20 cellular contexts compared by ENCODE assay signal in genomic region chr11:30504468-30504867, GRCh38.
DNase-seq lines count a peak whose midpoint lies in the region; ATAC-seq, FAIRE-seq and TF ChIP-seq lines count a peak whose summit lies in the region.
"Had no signal": no experiment of that assay in that cellular context is flagged by ENCODE, and none has a peak within 500 bp of the region (broad histone marks: within the 10 kb centered on the region; RNA-seq: fewer than 3 reads in every experiment).

No MANE protein-coding gene starts in this region.

- no peak for TF ChIP-seq POLR2A in GM12878 (IDR thresholded peaks at IDR 0.05; ENCODE audit: low read depth, low read length)

- no peak for DNase-seq in GM12878 (ENCODE audit: low read depth, low spot score)
- DNase-seq in kidney tubule cell (ENCODE audit: low spot score) = peak; percentile 60
- peak; percentile 69 for DNase-seq in renal cortical epithelial cell (ENCODE audit: low read depth)
- no peak for DNase-seq in activated CD4-positive, alpha-beta memory T cell treated with anti-CD3 and anti-CD28 coated beads, Interleukin-2, amount 10 ng/mL, durations not matched to agents 7 days and 5 days
- no peak for DNase-seq in NCI-H1092 (lab: John Stamatoyannopoulos, UW)
- DNase-seq in RKO (ENCODE audit: low spot score) = no peak
- no peak for DNase-seq in activated CD4-positive, alpha-beta T cell treated with anti-CD3 and anti-CD28 coated beads for 36 hours
- DNase-seq: 8988T; CD8-positive, alpha-beta T cell; DND-41; Karpas-422; NCI-H1417 treated with DMSO at 0.1 percent for 48 hours; NCI-H187 treated with DMSO at 0.1 percent for 48 hours; NCI-H748 treated with DMSO at 0.1 percent for 48 hours; SJCRH30 had no signal

- H3K27ac ChIP-seq in GM12878 (ENCODE audit: control insufficient read depth, insufficient read depth) = no peak overlapping the region
- H3K27ac ChIP-seq: BLaER1 treated with 17β-estradiol and CSF1 and Interleukin-3, amounts not matched to agents 10 nM and 100 nM; SJCRH30 had no signal

- no peaks in the 10 kb centered on the region for H3K36me3 ChIP-seq in GM12878 (ENCODE audit: control insufficient read depth in 2 of 2, insufficient read depth in 2 of 2, low read length in 1 of 2)
- H3K36me3 ChIP-seq: SJCRH30 had no signal

- H3K4me1 ChIP-seq in GM12878 (ENCODE audit: control insufficient read depth, insufficient read depth, low read length) = no peaks in the 10 kb centered on the region
- H3K4me1 ChIP-seq: SJCRH30 had no signal

- CTCF ChIA-PET in GM12878 (lab: Yijun Ruan, JAX) = no interaction called here
- CTCF ChIA-PET in activated CD4-positive, alpha-beta memory T cell treated with anti-CD3 and anti-CD28 coated beads, Interleukin-2, amount 10 ng/mL, durations not matched to agents 7 days and 5 days (lab: Charles Lee) = no interaction called here
- CTCF ChIA-PET in activated CD4-positive, alpha-beta T cell treated with anti-CD3 and anti-CD28 coated beads for 36 hours (lab: Charles Lee) = no interaction called here

- no peak overlapping the region for H3K27ac Mint-ChIP-seq in activated CD4-positive, alpha-beta memory T cell treated with anti-CD3 and anti-CD28 coated beads, Interleukin-2, amount 10 ng/mL, durations not matched to agents 7 days and 5 days
- no peak overlapping the region for H3K27ac Mint-ChIP-seq in activated CD4-positive, alpha-beta T cell treated with anti-CD3 and anti-CD28 coated beads for 36 hours
- H3K27ac Mint-ChIP-seq: CD8-positive, alpha-beta T cell had no signal

- no TSS peak for BruUV-seq in GM12878 (replicated peaks; lab: Mats Ljungman, UMichigan)

- FAIRE-seq in GM12878 (lab: Jason Lieb, UNC) = no peak
- FAIRE-seq: GM18507, GM19239 had no signal

- in situ Hi-C loops in GM12878 (cut with MboI) = no loop called here

- H3K4me3 Mint-ChIP-seq in activated CD4-positive, alpha-beta memory T cell treated with anti-CD3 and anti-CD28 coated beads, Interleukin-2, amount 10 ng/mL, durations not matched to agents 7 days and 5 days = no peak overlapping the region
- H3K4me3 Mint-ChIP-seq in activated CD4-positive, alpha-beta T cell treated with anti-CD3 and anti-CD28 coated beads for 36 hours = no peak overlapping the region
- H3K4me3 Mint-ChIP-seq: CD8-positive, alpha-beta T cell had no signal

- H3K36me3 Mint-ChIP-seq in activated CD4-positive, alpha-beta memory T cell treated with anti-CD3 and anti-CD28 coated beads, Interleukin-2, amount 10 ng/mL, durations not matched to agents 7 days and 5 days (ENCODE audit: low read depth) = no peaks in the 10 kb centered on the region
- H3K36me3 Mint-ChIP-seq in activated CD4-positive, alpha-beta T cell treated with anti-CD3 and anti-CD28 coated beads for 36 hours (ENCODE audit: low read depth) = no peaks in the 10 kb centered on the region
- H3K36me3 Mint-ChIP-seq: CD8-positive, alpha-beta T cell had no signal

- no peaks in the 10 kb centered on the region for H4K20me1 ChIP-seq in GM12878 (ENCODE audit: control insufficient read depth, insufficient read depth)
- H4K20me1 ChIP-seq: BLaER1 treated with 17β-estradiol and CSF1 and Interleukin-3, amounts not matched to agents 10 nM and 100 nM had no signal

- peaks cover 0 to 2% of the 10 kb centered on the region in 2 experiments; a peak in 2 of 4 replicates for H3K27me3 ChIP-seq in GM12878 (replicated peaks in 1 of 2; ENCODE audit: control insufficient read depth in 2 of 2, insufficient read depth in 2 of 2, low read length in 1 of 2)
- H3K27me3 ChIP-seq: BLaER1 treated with 17β-estradiol and CSF1 and Interleukin-3, amounts not matched to agents 10 nM and 100 nM; SJCRH30 had no signal

- 0% methylated on average over 2 of the region's 2 CpGs for WGBS in GM12878 (ENCODE audit: insufficient coverage, insufficient replicate concordance, low lambda C conversion rate, missing lambda C conversion rate)

- ATAC-seq in GM18867 (IDR thresholded peaks at IDR 0.05; ENCODE audit: unreplicated experiment) (peak; percentile 75), GM12878 (peak; percentile 32)
- ATAC-seq in activated CD4-positive, alpha-beta T cell treated with anti-CD3 and anti-CD28 coated beads for 36 hours = no peak
- ATAC-seq: CD8-positive, alpha-beta T cell; Panc1 had no signal

- TF ChIP-seq CTCF in GM12878 (IDR thresholded peaks at IDR 0.05 in 2 of 3, conservative IDR thresholded peaks at IDR 0.05 in 1 of 3; ENCODE audit: control insufficient read depth in 2 of 3, extremely low read depth in 1 of 3, insufficient read depth in 1 of 3, low read depth in 3 of 3, low read length in 3 of 3) = no peak

- no peaks in the 10 kb centered on the region for H3K4me1 Mint-ChIP-seq in activated CD4-positive, alpha-beta memory T cell treated with anti-CD3 and anti-CD28 coated beads, Interleukin-2, amount 10 ng/mL, durations not matched to agents 7 days and 5 days
- no peaks in the 10 kb centered on the region for H3K4me1 Mint-ChIP-seq in activated CD4-positive, alpha-beta T cell treated with anti-CD3 and anti-CD28 coated beads for 36 hours

- no peak overlapping the region for H2AFZ ChIP-seq in GM12878 (ENCODE audit: control insufficient read depth, low read depth, low read length)

- no peak overlapping the region for H3K4me3 ChIP-seq in GM12878
- H3K4me3 ChIP-seq: BLaER1 treated with 17β-estradiol and CSF1 and Interleukin-3, amounts not matched to agents 10 nM and 100 nM; SJCRH30 had no signal

- H3K4me2 ChIP-seq in GM12878 (ENCODE audit: control insufficient read depth, insufficient read depth) = no peak overlapping the region
- H3K4me2 ChIP-seq: BLaER1 treated with 17β-estradiol and CSF1 and Interleukin-3, amounts not matched to agents 10 nM and 100 nM had no signal

- intact Hi-C loops in GM12878 (cut with micrococcal nuclease; ENCODE audit: unreplicated experiment) = no loop called here
- intact Hi-C loops in activated CD4-positive, alpha-beta T cell treated with anti-CD3 and anti-CD28 coated beads for 36 hours (cut with DNase I, micrococcal nuclease) = no loop called here

- TF ChIP-seq EP300 in GM12878 (IDR thresholded peaks at IDR 0.05; ENCODE audit: borderline replicate concordance in 1 of 2, control insufficient read depth in 1 of 2, low read depth in 2 of 2, low read length in 2 of 2) = no peak

- H3K27me3 Mint-ChIP-seq in activated CD4-positive, alpha-beta memory T cell treated with anti-CD3 and anti-CD28 coated beads, Interleukin-2, amount 10 ng/mL, durations not matched to agents 7 days and 5 days = no peaks in the 10 kb centered on the region
- peaks cover 4% of the 10 kb centered on the region for H3K27me3 Mint-ChIP-seq in activated CD4-positive, alpha-beta T cell treated with anti-CD3 and anti-CD28 coated beads for 36 hours

- no peaks in the 10 kb centered on the region for H3K9me3 Mint-ChIP-seq in activated CD4-positive, alpha-beta memory T cell treated with anti-CD3 and anti-CD28 coated beads, Interleukin-2, amount 10 ng/mL, durations not matched to agents 7 days and 5 days
- no peaks in the 10 kb centered on the region for H3K9me3 Mint-ChIP-seq in activated CD4-positive, alpha-beta T cell treated with anti-CD3 and anti-CD28 coated beads for 36 hours (ENCODE audit: low read depth)
- H3K9me3 Mint-ChIP-seq: CD8-positive, alpha-beta T cell had no signal

- RAD21 ChIA-PET in GM12878 (lab: Charles Lee; ENCODE audit: unreplicated experiment) = no interaction called here

- SMC1A ChIA-PET in GM12878 (lab: Charles Lee; ENCODE audit: uncharacterized antibody, unreplicated experiment) = interaction anchor here (1.5 kb wide), 1 partner anchor 13 kb away, joined by 5 read pairs; no protein-coding TSS in a partner anchor

- no peaks in the 10 kb centered on the region for H3K79me2 ChIP-seq in GM12878 (ENCODE audit: control insufficient read depth, insufficient read depth, low read length)

- POLR2A ChIA-PET in GM12878 (lab: Charles Lee) = no interaction called here
- POLR2A ChIA-PET in activated CD4-positive, alpha-beta memory T cell treated with anti-CD3 and anti-CD28 coated beads, Interleukin-2, amount 10 ng/mL, durations not matched to agents 7 days and 5 days (lab: Charles Lee) = no interaction called here
- POLR2A ChIA-PET in activated CD4-positive, alpha-beta T cell treated with anti-CD3 and anti-CD28 coated beads for 36 hours (lab: Charles Lee) = no interaction called here

- H3K9ac ChIP-seq in GM12878 (ENCODE audit: control insufficient read depth, insufficient read depth, low read length) = no peak overlapping the region
- H3K9ac ChIP-seq: BLaER1 treated with 17β-estradiol and CSF1 and Interleukin-3, amounts not matched to agents 10 nM and 100 nM had no signal

- H3K9me3 ChIP-seq in GM12878 (replicated peaks; ENCODE audit: control insufficient read depth, insufficient read depth, low read length) = no peaks in the 10 kb centered on the region
- H3K9me3 ChIP-seq: BLaER1 treated with 17β-estradiol and CSF1 and Interleukin-3, amounts not matched to agents 10 nM and 100 nM; SJCRH30 had no signal

- no peak for TF ChIP-seq RAD21 in GM12878 (IDR thresholded peaks at IDR 0.05; ENCODE audit: insufficient read depth, low read depth, low read length)

TF ChIP-seq in GM12878, 131 proteins besides CTCF, POLR2A, EP300 and RAD21:
- TF ChIP-seq SIN3A (IDR thresholded peaks at IDR 0.05; ENCODE audit: low read depth, low read length) (no peak), ASH2L (IDR thresholded peaks at IDR 0.05; ENCODE audit: borderline replicate concordance, low read depth) (no peak), FOXM1 (IDR thresholded peaks at IDR 0.05; ENCODE audit: low read depth, low read length) (no peak), CREM (IDR thresholded peaks at IDR 0.05; ENCODE audit: low read depth) (no peak)
- TF ChIP-seq, protein P1, sequence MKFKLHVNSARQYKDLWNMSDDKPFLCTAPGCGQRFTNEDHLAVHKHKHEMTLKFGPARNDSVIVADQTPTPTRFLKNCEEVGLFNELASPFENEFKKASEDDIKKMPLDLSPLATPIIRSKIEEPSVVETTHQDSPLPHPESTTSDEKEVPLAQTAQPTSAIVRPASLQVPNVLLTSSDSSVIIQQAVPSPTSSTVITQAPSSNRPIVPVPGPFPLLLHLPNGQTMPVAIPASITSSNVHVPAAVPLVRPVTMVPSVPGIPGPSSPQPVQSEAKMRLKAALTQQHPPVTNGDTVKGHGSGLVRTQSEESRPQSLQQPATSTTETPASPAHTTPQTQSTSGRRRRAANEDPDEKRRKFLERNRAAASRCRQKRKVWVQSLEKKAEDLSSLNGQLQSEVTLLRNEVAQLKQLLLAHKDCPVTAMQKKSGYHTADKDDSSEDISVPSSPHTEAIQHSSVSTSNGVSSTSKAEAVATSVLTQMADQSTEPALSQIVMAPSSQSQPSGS (IDR thresholded peaks at IDR 0.05; ENCODE audit: low read length) = no peak

Comparison
In these comparisons a context has a peak if more than half of its experiments do, and no peak if none do; other contexts are left out.
1. DNase-seq: peak in kidney tubule cell (single experiment) and renal cortical epithelial cell (single experiment); none in GM12878 (single experiment), activated CD4-positive, alpha-beta memory T cell treated with anti-CD3 and anti-CD28 coated beads, Interleukin-2, amount 10 ng/mL, durations not matched to agents 7 days and 5 days (single experiment), NCI-H1092 (single experiment), RKO (single experiment) and activated CD4-positive, alpha-beta T cell treated with anti-CD3 and anti-CD28 coated beads for 36 hours (single experiment).